Comparison of ENCODE assay signal across 12 cellular contexts in the genomic region with DNA sequence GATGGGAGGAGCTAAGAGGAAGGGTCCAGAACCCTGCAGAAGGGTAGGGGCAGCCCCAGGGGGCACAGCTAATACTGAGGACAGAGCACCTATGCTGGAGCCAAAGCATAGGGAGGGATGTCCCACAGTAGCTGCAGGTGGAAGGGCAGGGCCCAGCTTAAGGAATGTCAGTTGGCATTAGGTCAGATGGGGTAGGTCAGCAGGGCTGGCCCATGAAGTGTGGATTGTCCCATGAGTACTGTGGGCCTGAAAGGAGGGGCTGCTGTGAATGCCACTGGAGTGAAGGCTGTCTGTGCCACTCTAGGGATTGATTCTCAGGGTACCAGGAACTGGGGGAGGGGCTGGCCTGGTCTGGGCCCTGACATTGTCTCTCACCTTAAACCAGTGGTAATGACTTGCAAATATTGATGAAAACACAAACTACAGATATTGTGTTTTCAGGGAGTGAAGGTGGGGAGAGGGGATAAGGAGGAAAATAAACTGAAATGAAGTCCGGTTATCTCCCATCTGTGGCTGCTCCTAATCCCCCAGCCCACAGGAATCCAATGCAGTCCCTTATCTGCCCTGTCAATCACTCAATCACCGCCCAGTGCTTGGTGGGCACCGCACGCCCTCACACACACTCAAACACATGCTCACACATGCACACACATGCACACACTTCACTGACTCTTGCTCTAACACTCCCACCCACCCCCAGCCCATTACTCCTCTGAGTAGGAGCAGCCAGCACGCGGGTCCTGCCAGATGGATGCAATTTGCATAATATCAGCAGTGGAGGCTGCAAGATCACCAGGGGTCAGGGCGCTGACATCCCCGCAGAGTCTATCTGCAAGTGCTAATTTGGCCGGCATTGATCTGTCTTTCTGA. TPM values are rescaled to one million over a fixed set of nuclear protein-coding genes. Genes with fewer than 3 reads are reported as not detected.
DNase-seq lines count a peak whose midpoint lies in the region; ATAC-seq, FAIRE-seq and TF ChIP-seq lines count a peak whose summit lies in the region.
"Had no signal": no experiment of that assay in that cellular context is flagged by ENCODE, and none has a peak within 500 bp of the region (broad histone marks: within the 10 kb centered on the region; RNA-seq: fewer than 3 reads in every experiment).

No MANE protein-coding gene starts in this region.

- H3K4me2 ChIP-seq in K562 (ENCODE audit: insufficient read depth, low read length) = no peak overlapping the region

- H3K27me3 ChIP-seq in K562 (ENCODE audit: control insufficient read depth in 2 of 2, insufficient read depth in 2 of 2, low read length in 2 of 2) (no peaks in the 10 kb centered on the region), right lobe of liver (no peaks in the 10 kb centered on the region), spleen (replicated peaks in 1 of 7) (no peaks in the 10 kb centered on the region)
- H3K27me3 ChIP-seq: brain microvascular endothelial cell had no signal

- H4K20me1 ChIP-seq in K562 (replicated peaks; ENCODE audit: control insufficient read depth, insufficient read depth, low read length) = peaks cover 22% of the 10 kb centered on the region

- H3K9me1 ChIP-seq in K562 (ENCODE audit: control insufficient read depth, insufficient read depth, low read length) = peaks cover 9% of the 10 kb centered on the region

- H3K4me1 ChIP-seq in K562 (replicated peaks in 1 of 2; ENCODE audit: control insufficient read depth in 2 of 2, insufficient read depth in 2 of 2, low read length in 2 of 2) (peaks cover 23 to 35% of the 10 kb centered on the region in 2 experiments; a peak in 4 of 5 replicates), right lobe of liver (no peaks in the 10 kb centered on the region), spleen (peaks cover 0 to 49% (median 15%) of the 10 kb centered on the region in 6 donors)

- intact Hi-C loops in K562 (cut with micrococcal nuclease) = no loop called here
- intact Hi-C loops in right lobe of liver (cut with DNase I) = no loop called here
- intact Hi-C loops in spleen (cut with DNase I; ENCODE audit: low total_unique reads) = no loop called here

- 21% methylated on average over 9 of the region's 9 CpGs for WGBS in K562 (ENCODE audit: insufficient coverage, low coverage, missing lambda C conversion rate)
- WGBS in right lobe of liver (ENCODE audit: insufficient coverage, low coverage, low lambda C conversion rate, missing lambda C conversion rate) = 93% methylated on average over 6 of the region's 9 CpGs
- 88 to 96% (median 93%) methylated on average over 9 of the region's 9 CpGs for WGBS in spleen, 5 donors

- no peak for FAIRE-seq in K562 (lab: Jason Lieb, UNC)
- FAIRE-seq in urothelium cell line (lab: Jason Lieb, UNC) = no peak
- FAIRE-seq: small intestine had no signal

- POLR2A ChIA-PET in K562 (lab: Yijun Ruan, JAX) = interaction anchor here (0.9 to 1.1 kb wide), 2 partner anchors 13 to 22 kb away, joined by 3 to 6 read pairs; no protein-coding TSS in a partner anchor

- TF ChIP-seq RAD21 in K562 (CRISPR knock-in tag; conservative IDR thresholded peaks at IDR 0.05 in 1 of 2, IDR thresholded peaks at IDR 0.05 in 1 of 2) = no peak

- H3K9me3 ChIP-seq in K562 (replicated peaks; ENCODE audit: control insufficient read depth, insufficient read depth, low read depth, low read length) (no peaks in the 10 kb centered on the region), right lobe of liver (no peaks in the 10 kb centered on the region), spleen (no peaks in the 10 kb centered on the region)
- H3K9me3 ChIP-seq: HAP-1 had no signal

- no peak; the same call in 1 of the 2 replicates for TF ChIP-seq EP300 in K562 (IDR thresholded peaks at IDR 0.05; ENCODE audit: low read length)

- no peak overlapping the region for H3K4me3 ChIP-seq in K562
- H3K4me3 ChIP-seq in right lobe of liver = no peak overlapping the region
- H3K4me3 ChIP-seq in spleen = no peak overlapping the region
- H3K4me3 ChIP-seq: HAP-1 had no signal

- H3K27ac ChIP-seq in K562 (ENCODE audit: extremely low read depth, low read depth, low read length) (no peak overlapping the region), right lobe of liver (peak overlapping the region in 2 of 3 donors; percentile 4 to 36), spleen (peak overlapping the region in 6 of 8 donors; percentile 19 to 80 (median 76))
- H3K27ac ChIP-seq: brain microvascular endothelial cell had no signal

- CTCF ChIA-PET in K562 (lab: Yijun Ruan, JAX; ENCODE audit: low intra/inter-chr PET ratio) = no interaction called here

- peak; percentile 23 to 78 for DNase-seq in NCI-H526 (lab: John Stamatoyannopoulos, UW)
- DNase-seq in K562 (ENCODE audit: extremely low read depth in 1 of 4, low spot score in 3 of 4) = peak in 3 of 4 experiments; percentile 18 to 38 (median 38)
- DNase-seq in right lobe of liver = no peak
- peak; percentile 27 for DNase-seq in spleen
- DNase-seq in urothelium cell line (ENCODE audit: low spot score) = no peak
- no peak for DNase-seq in NAMALWA (ENCODE audit: low spot score)
- DNase-seq: brain microvascular endothelial cell; small intestine; stimulated activated CD8-positive, alpha-beta memory T cell treated with anti-CD3 and anti-CD28 coated beads, Interleukin-4, amount 100 ng/mL, for 48 hours had no signal

- TF ChIP-seq CTCF in K562 (IDR thresholded peaks at IDR 0.05 in 2 of 3, conservative IDR thresholded peaks at IDR 0.05 in 1 of 3; ENCODE audit: insufficient read depth in 2 of 3, low read depth in 1 of 3, low read length in 3 of 3) (no peak), right lobe of liver (IDR thresholded peaks at IDR 0.05) (no peak), spleen (IDR thresholded peaks at IDR 0.05 in 8 of 11, conservative IDR thresholded peaks at IDR 0.05 in 3 of 11) (no peak)

- ATAC-seq in K562 (no peak), right lobe of liver (no peak), HG03442 (IDR thresholded peaks at IDR 0.05; ENCODE audit: unreplicated experiment) (no peak), GM18873 (IDR thresholded peaks at IDR 0.05; ENCODE audit: low FRiP score, unreplicated experiment) (no peak)

- no TSS peak for BruUV-seq in K562 (replicated peaks; lab: Mats Ljungman, UMichigan)

- no peak overlapping the region for H2AFZ ChIP-seq in K562 (ENCODE audit: low read depth, low read length)

- no peaks in the 10 kb centered on the region for H3K79me2 ChIP-seq in K562 (ENCODE audit: control insufficient read depth, insufficient read depth, low read length)

- in situ Hi-C loops in K562 (cut with MboI) = no loop called here

- H3K9ac ChIP-seq in K562 (ENCODE audit: insufficient read depth in 1 of 2, low read depth in 2 of 2, low read length in 2 of 2) = peak overlapping the region in 1 of 2 experiments; percentile 63; a peak in 2 of 4 replicates

- TF ChIP-seq POLR2A in K562 (conservative IDR thresholded peaks at IDR 0.05) = no peak
- TF ChIP-seq POLR2A in right lobe of liver (IDR thresholded peaks at IDR 0.05) = no peak
- no peak for TF ChIP-seq POLR2A in spleen (IDR thresholded peaks at IDR 0.05)

- H3K36me3 ChIP-seq in K562 (ENCODE audit: control insufficient read depth, insufficient read depth, low read length) (peaks cover 21% of the 10 kb centered on the region), right lobe of liver (no peaks in the 10 kb centered on the region), spleen (peaks cover 0 to 59% (median 2%) of the 10 kb centered on the region in 6 donors)
- H3K36me3 ChIP-seq: brain microvascular endothelial cell had no signal

TF ChIP-seq in K562, 482 proteins besides CTCF, POLR2A, EP300 and RAD21 (continues in another document):
- TF ChIP-seq ELF4 (CRISPR knock-in tag; IDR thresholded peaks at IDR 0.05) (no peak), BMI1 (IDR thresholded peaks at IDR 0.05; ENCODE audit: low read length) (no peak), ZNF780A (CRISPR knock-in tag; IDR thresholded peaks at IDR 0.05) (no peak)
- TF ChIP-seq, protein P1, sequence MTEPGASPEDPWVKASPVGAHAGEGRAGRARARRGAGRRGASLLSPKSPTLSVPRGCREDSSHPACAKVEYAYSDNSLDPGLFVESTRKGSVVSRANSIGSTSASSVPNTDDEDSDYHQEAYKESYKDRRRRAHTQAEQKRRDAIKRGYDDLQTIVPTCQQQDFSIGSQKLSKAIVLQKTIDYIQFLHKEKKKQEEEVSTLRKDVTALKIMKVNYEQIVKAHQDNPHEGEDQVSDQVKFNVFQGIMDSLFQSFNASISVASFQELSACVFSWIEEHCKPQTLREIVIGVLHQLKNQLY (CRISPR knock-in tag; conservative IDR thresholded peaks at IDR 0.05) = no peak

RNA-seq across cellular contexts. Expression of a gene that starts 27.8 kb away (rescaled TPM):
- 75.0 and 118 TPM in 2 replicates for total RNA-seq in K562 (2011; cell fraction: chromatin; rRNA removed; ENCODE audit: low replicate concordance)
- 96.1 and 101 TPM in 2 replicates for total RNA-seq in K562 (2011; cell fraction: nucleolus; rRNA removed)
- total RNA-seq in K562 (2011; cell fraction: nucleoplasm; rRNA removed) = 70.1 and 80.1 TPM in 2 replicates
- total RNA-seq in K562 (2014; rRNA removed) = 51.2 and 52.3 TPM in 2 replicates
- 11.5 and 14.2 TPM in 2 replicates for total RNA-seq in K562 (2014; rRNA removed; fragmentation: Illumina TruSeq; extraction: Trizol)
- total RNA-seq in K562 (2015; rRNA removed; fragmentation: Illumina TruSeq; extraction: Trizol) = 20.2 and 25.1 TPM in 2 replicates
- 38.0 and 38.6 TPM in 2 replicates for total RNA-seq in K562 (2021)
- 30.3 and 39.4 TPM in 2 replicates for polyA plus RNA-seq in K562 (2011; rRNA removed)
- polyA plus RNA-seq in K562 (2011; cell fraction: cytosol; rRNA removed) = 36.6 and 44.1 TPM in 2 replicates
- polyA plus RNA-seq in K562 (2011; cell fraction: nucleus; rRNA removed) = 138 and 153 TPM in 2 replicates
- 33.2 and 39.0 TPM in 2 replicates for polyA plus RNA-seq in K562 (2012)
- 34.8 and 37.0 TPM in 2 replicates for polyA plus RNA-seq in K562 (2014; fragmentation: Illumina TruSeq; extraction: Trizol)
- 1 to 10 TPM; 1.5 to 4.0 TPM for polyA plus RNA-seq in K562 (2014; fragmentation: Nextera tagmentation; extraction: Ambion mirVana)
- 50.3 and 54.0 TPM in 2 replicates for polyA plus RNA-seq in K562 (2014; rRNA removed)
- 32.6 and 36.3 TPM in 2 replicates for polyA minus RNA-seq in K562 (2011; rRNA and poly(A)+ RNA removed)
- polyA minus RNA-seq in K562 (2011; cell fraction: cytosol; rRNA and poly(A)+ RNA removed) = 18.4 and 29.8 TPM in 2 replicates
- polyA minus RNA-seq in K562 (2011; cell fraction: nucleus; rRNA and poly(A)+ RNA removed) = 36.8 and 54.3 TPM in 2 replicates
- total RNA-seq in right lobe of liver = 10 to 100 TPM; 16.2 to 27.8 (median 23.3) TPM
- 10 to 100 TPM; 37.8 to 57.2 (median 46.7) TPM for total RNA-seq in spleen
- 10 to 100 TPM; 39.7 to 84.6 (median 68.1) TPM for polyA plus RNA-seq in spleen

Comparison
In these comparisons a context has a peak if more than half of its experiments do, and no peak if none do; other contexts are left out.
1. DNase-seq: peak in NCI-H526 (2 of 2), K562 (3 of 4) and spleen (single experiment); none in right lobe of liver (0 of 3), urothelium cell line (single experiment) and NAMALWA (single experiment).